ENCODE assay signal across 21 cellular contexts in genomic region chr5:5105531-5105930, GRCh38. TPM values are rescaled to one million over a fixed set of nuclear protein-coding genes. Genes with fewer than 3 reads are reported as not detected.
"Had no signal": no experiment of that assay in that cellular context is flagged by ENCODE, and none has a peak within 500 bp of the region (broad histone marks: within the 10 kb centered on the region; RNA-seq: fewer than 3 reads in every experiment).

No MANE protein-coding gene starts in this region.

- H3K27me3 ChIP-seq: breast epithelium, vagina had no signal

- H3K36me3 ChIP-seq: breast epithelium, left lung, vagina had no signal

- H3K4me1 ChIP-seq: breast epithelium, left lung, vagina had no signal

- H3K27ac ChIP-seq: breast epithelium, coronary artery, left lung, vagina had no signal

- H3K9me3 ChIP-seq: breast epithelium, vagina had no signal

- ATAC-seq: left lung; naive thymus-derived CD4-positive, alpha-beta T cell; sciatic nerve; stimulated activated naive B cell treated with anti-CD40 and anti-IgM and Interleukin-4, amounts not matched to agents 10 μg/mL and 1 μg/mL and 100 μg/mL, for 72 hours had no signal

- H3K4me3 ChIP-seq: breast epithelium, coronary artery, left lung, lung, vagina had no signal

- DNase-seq: activated B cell treated with CpG ODN at 0.5 μM for 24 hours; activated CD4-positive, alpha-beta T cell treated with anti-CD3 and anti-CD28 coated beads for 4 hours; activated CD4-positive, alpha-beta T cell treated with anti-CD3 and anti-CD28 coated beads, Interleukin-2, amount 50 U/mL, for 48 hours; activated naive CD4-positive, alpha-beta T cell treated with anti-CD3 and anti-CD28 coated beads for 36 hours; activated naive CD8-positive, alpha-beta T cell treated with anti-CD3 and anti-CD28 coated beads, Interleukin-2, amount 10 ng/mL, durations not matched to agents 7 days and 5 days; activated T-cell treated with anti-CD3 and anti-CD28 coated beads, Interleukin-2, amount 50 U/mL, for 48 hours; amniotic stem cell; endodermal cell; foreskin fibroblast; left lung; naive thymus-derived CD4-positive, alpha-beta T cell; posterior cingulate gyrus; stimulated activated CD4-positive, alpha-beta T cell treated with anti-CD3 and anti-CD28 coated beads, Interleukin-2, amount 100 ng/mL, for 48 hours; stimulated activated CD8-positive, alpha-beta memory T cell treated with anti-CD3 and anti-CD28 coated beads, Interleukin-4, amount 100 ng/mL, for 48 hours; stimulated activated naive B cell treated with anti-CD40 and anti-IgM and Interleukin-4, amounts not matched to agents 10 μg/mL and 1 μg/mL and 100 μg/mL, for 72 hours; trophoblast cell had no signal

RNA-seq across cellular contexts. Expression of gene ADAMTS16, which starts 34.6 kb away (rescaled TPM):
- total RNA-seq: activated B cell treated with CpG ODN at 0.5 μM for 24 hours; activated naive CD4-positive, alpha-beta T cell treated with anti-CD3 and anti-CD28 coated beads for 36 hours; activated naive CD8-positive, alpha-beta T cell treated with anti-CD3 and anti-CD28 coated beads, Interleukin-2, amount 10 ng/mL, durations not matched to agents 7 days and 5 days; naive thymus-derived CD4-positive, alpha-beta T cell had no signal
- polyA plus RNA-seq: lung; naive thymus-derived CD4-positive, alpha-beta T cell had no signal
